Comparison of ENCODE assay signal across 1 cellular context in genomic region chr1:23367791-23368561, GRCh38.
A peak's percentile ranks its signal among the peaks of the same experiment; 100 is the strongest.
TF ChIP-seq lines count a peak whose summit lies in the region.

No MANE protein-coding gene starts in this region.

TF ChIP-seq in K562, 482 proteins besides CTCF, POLR2A, EP300 and RAD21 (continued from another document and continues in another):
- TF ChIP-seq SIN3A (IDR thresholded peaks at IDR 0.05; ENCODE audit: borderline replicate concordance in 2 of 2, control insufficient read depth in 1 of 2, low read depth in 2 of 2, low read length in 2 of 2) (peak in 1 of 2 experiments; percentile 70; a peak in 1 of 4 replicates), USF1 (CRISPR knock-in tag; IDR thresholded peaks at IDR 0.05) (no peak), NFIC (IDR thresholded peaks at IDR 0.05) (no peak), ETV6 (IDR thresholded peaks at IDR 0.05; ENCODE audit: borderline replicate concordance in 1 of 2, low read depth in 2 of 2, low read length in 1 of 2) (no peak), ETV6 (CRISPR knock-in tag; IDR thresholded peaks at IDR 0.05; ENCODE audit: borderline replicate concordance) (no peak), FOXP4 (CRISPR knock-in tag; IDR thresholded peaks at IDR 0.05; ENCODE audit: borderline replicate concordance) (no peak), MNT (conservative IDR thresholded peaks at IDR 0.05) (peak in 1 of 2 experiments; percentile 11; a peak in 3 of 4 replicates), SIX5 (IDR thresholded peaks at IDR 0.05; ENCODE audit: borderline replicate concordance in 1 of 2, insufficient read depth in 1 of 2, low read depth in 1 of 2, low read length in 2 of 2) (peak; percentile 83 to 88), ZNF830 (CRISPR knock-in tag; IDR thresholded peaks at IDR 0.05) (no peak), TFE3 (CRISPR knock-in tag; IDR thresholded peaks at IDR 0.05) (no peak), CHCHD3 (CRISPR knock-in tag; IDR thresholded peaks at IDR 0.05) (no peak; the same call in 1 of the 2 replicates), ZNF398 (CRISPR knock-in tag; IDR thresholded peaks at IDR 0.05) (no peak), ZKSCAN8 (CRISPR knock-in tag; IDR thresholded peaks at IDR 0.05) (peak; percentile 99), TOE1 (IDR thresholded peaks at IDR 0.05; ENCODE audit: borderline replicate concordance) (0 out of 2 replicates have a peak, but pooled peaks have one; percentile 16), TOE1 (CRISPR knock-in tag; IDR thresholded peaks at IDR 0.05; ENCODE audit: borderline replicate concordance, low read depth) (peak; percentile 27; the same call in 1 of the 2 replicates), CEBPG (CRISPR knock-in tag; IDR thresholded peaks at IDR 0.05) (no peak), CEBPG (tag; conservative IDR thresholded peaks at IDR 0.05 in 1 of 2, IDR thresholded peaks at IDR 0.05 in 1 of 2) (no peak), ZNF354B (CRISPR knock-in tag; IDR thresholded peaks at IDR 0.05) (no peak), C11orf30 (IDR thresholded peaks at IDR 0.05; ENCODE audit: low read depth) (no peak), TARDBP (IDR thresholded peaks at IDR 0.05) (no peak), RBM14 (IDR thresholded peaks at IDR 0.05; ENCODE audit: borderline replicate concordance, insufficient read depth, low read depth, low read length) (no peak), NR2C2 (CRISPR knock-in tag; IDR thresholded peaks at IDR 0.05) (0 out of 2 replicates have a peak, but pooled peaks have one; percentile 39), NR2C2 (tag; IDR thresholded peaks at IDR 0.05) (peak; percentile 90), FOXJ2 (tag; IDR thresholded peaks at IDR 0.05) (no peak), ESRRA (IDR thresholded peaks at IDR 0.05; ENCODE audit: borderline replicate concordance, low read depth) (peak; percentile 70), CC2D1A (IDR thresholded peaks at IDR 0.05) (no peak), HNRNPUL1 (IDR thresholded peaks at IDR 0.05; ENCODE audit: low read length) (no peak), ETS1 (conservative IDR thresholded peaks at IDR 0.05; ENCODE audit: control insufficient read depth, low read depth, low read length) (peak; percentile 38), ZKSCAN1 (IDR thresholded peaks at IDR 0.05; ENCODE audit: low read depth, low read length) (peak; percentile 5; the same call in 1 of the 2 replicates), DPF2 (IDR thresholded peaks at IDR 0.05) (0 out of 2 replicates have a peak, but pooled peaks have one; percentile 12), TBL1XR1 (IDR thresholded peaks at IDR 0.05; ENCODE audit: low read length in 2 of 2) (0 out of 4 replicates have a peak, but pooled peaks of 1 of the 2 experiments have one; percentile 50), NCOA1 (IDR thresholded peaks at IDR 0.05; ENCODE audit: low read depth) (no peak; the same call in 1 of the 2 replicates), E2F6 (IDR thresholded peaks at IDR 0.05; ENCODE audit: borderline replicate concordance in 1 of 2, extremely low read depth in 1 of 2, insufficient read depth in 1 of 2, insufficient read length in 1 of 2, low read depth in 1 of 2, low read length in 1 of 2, poor library complexity in 1 of 2, severe bottlenecking in 1 of 2) (peak; percentile 36 to 67), SPI1 (IDR thresholded peaks at IDR 0.05; ENCODE audit: borderline replicate concordance, low read depth, low read length) (0 out of 2 replicates have a peak, but pooled peaks have one; percentile 13), VEZF1 (CRISPR knock-in tag; IDR thresholded peaks at IDR 0.05) (no peak; the same call in 1 of the 2 replicates), PHF8 (IDR thresholded peaks at IDR 0.05; ENCODE audit: borderline replicate concordance, low read length) (peak; percentile 71), FOXJ3 (CRISPR knock-in tag; IDR thresholded peaks at IDR 0.05) (no peak), ZNF311 (CRISPR knock-in tag; IDR thresholded peaks at IDR 0.05) (no peak), HDAC2 (IDR thresholded peaks at IDR 0.05) (peak; percentile 77), ZNF280B (CRISPR knock-in tag; IDR thresholded peaks at IDR 0.05) (no peak), AFF1 (IDR thresholded peaks at IDR 0.05; ENCODE audit: low read depth in 1 of 2, partially characterized antibody in 2 of 2) (no peak), ZSCAN32 (CRISPR knock-in tag; IDR thresholded peaks at IDR 0.05) (no peak), MXD1 (CRISPR knock-in tag; IDR thresholded peaks at IDR 0.05; ENCODE audit: borderline replicate concordance, poor library complexity, severe bottlenecking) (no peak), RB1 (IDR thresholded peaks at IDR 0.05; ENCODE audit: low read depth) (peak; percentile 90)
